ENCODE assay signal across 25 cellular contexts in the genomic region with DNA sequence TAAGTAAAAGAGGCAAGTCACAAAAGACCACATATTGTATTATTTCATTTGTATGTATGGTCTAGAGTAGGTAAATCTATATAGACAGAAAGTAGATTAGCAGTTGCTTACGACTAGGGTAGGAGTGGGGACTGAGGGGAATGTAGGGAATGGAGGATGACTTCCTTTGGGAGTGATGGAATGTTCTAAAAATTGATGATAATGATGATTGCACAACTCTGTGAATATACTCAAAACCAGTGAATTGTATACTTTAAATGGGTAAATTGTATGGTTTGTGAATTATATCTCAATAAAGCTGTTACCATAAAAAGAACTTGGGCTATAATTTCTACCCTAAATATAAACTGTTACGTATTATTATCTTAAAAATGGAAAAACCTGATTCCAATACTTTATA.
"Had no signal": no experiment of that assay in that cellular context is flagged by ENCODE, and none has a peak within 500 bp of the region (broad histone marks: within the 10 kb centered on the region; RNA-seq: fewer than 3 reads in every experiment).

No MANE protein-coding gene starts in this region.

- ATAC-seq: left lobe of liver; natural killer cell; psoas muscle; right cardiac atrium; stimulated activated memory B cell treated with anti-CD40 and anti-IgM and Interleukin-4, amounts not matched to agents 10 μg/mL and 1 μg/mL and 100 μg/mL, for 72 hours; stimulated activated naive CD8-positive, alpha-beta T cell treated with anti-CD3 and anti-CD28 coated beads, Interleukin-15, Interleukin-2, amounts not matched to agents 100 U/mL and 50 U/mL, for 24 hours had no signal

- H3K4me1 ChIP-seq: esophagus squamous epithelium, psoas muscle, sigmoid colon, spleen, testis, upper lobe of left lung had no signal

- H3K4me3 ChIP-seq: esophagus squamous epithelium, lung, ovary, psoas muscle, sigmoid colon, skin epidermis, spleen, testis, tibial artery, upper lobe of left lung had no signal

- FAIRE-seq: colon, urothelium cell line had no signal

- DNase-seq: effector memory CD4-positive, alpha-beta T cell; erythroblast; esophagus squamous epithelium; head of caudate nucleus; kidney; natural killer cell; occipital lobe; ovary; posterior cingulate gyrus; psoas muscle; right cardiac atrium; sigmoid colon; spleen; stimulated activated CD4-positive, alpha-beta T cell treated with anti-CD3 and anti-CD28 coated beads, Interleukin-4, amount 100 ng/mL, for 4 hours; stimulated activated naive CD8-positive, alpha-beta T cell treated with anti-CD3 and anti-CD28 coated beads, Interleukin-15, Interleukin-2, amounts not matched to agents 100 U/mL and 50 U/mL, for 24 hours; substantia nigra; testis; tibial artery; upper lobe of left lung had no signal

- H3K9me3 ChIP-seq: esophagus squamous epithelium, ovary, psoas muscle, sigmoid colon, testis, tibial artery, upper lobe of left lung had no signal

- H3K36me3 ChIP-seq: esophagus squamous epithelium, ovary, sigmoid colon, tibial artery, upper lobe of left lung had no signal

- H3K27me3 ChIP-seq: esophagus squamous epithelium, ovary, sigmoid colon, spleen, testis, tibial artery, upper lobe of left lung had no signal

- H3K27ac ChIP-seq: esophagus squamous epithelium, ovary, psoas muscle, sigmoid colon, skin epidermis, spleen, testis, tibial artery, upper lobe of left lung had no signal
